In genomic region chr12:102992297-102992696, GRCh38 we compare ENCODE assay signal across 26 cellular contexts. TPM values are rescaled to one million over a fixed set of nuclear protein-coding genes. Genes with fewer than 3 reads are reported as not detected.
DNase-seq lines count a peak whose midpoint lies in the region; ATAC-seq and TF ChIP-seq lines count a peak whose summit lies in the region.
"Had no signal": no experiment of that assay in that cellular context is flagged by ENCODE, and none has a peak within 500 bp of the region (broad histone marks: within the 10 kb centered on the region; RNA-seq: fewer than 3 reads in every experiment).

No MANE protein-coding gene starts in this region.

- no peak overlapping the region for H3K4me3 Mint-ChIP-seq in activated naive CD8-positive, alpha-beta T cell treated with anti-CD3 and anti-CD28 coated beads, Interleukin-2, amount 50 U/mL, for 24 hours
- H3K4me3 Mint-ChIP-seq in activated naive CD8-positive, alpha-beta T cell treated with anti-CD3 and anti-CD28 coated beads for 36 hours = no peak overlapping the region
- H3K4me3 Mint-ChIP-seq: activated CD4-positive, alpha-beta T cell treated with anti-CD3 and anti-CD28 coated beads for 36 hours; CD4-positive, alpha-beta memory T cell had no signal

- peaks cover 9% of the 10 kb centered on the region for H3K4me1 Mint-ChIP-seq in activated naive CD8-positive, alpha-beta T cell treated with anti-CD3 and anti-CD28 coated beads, Interleukin-2, amount 50 U/mL, for 24 hours
- H3K4me1 Mint-ChIP-seq in activated naive CD8-positive, alpha-beta T cell treated with anti-CD3 and anti-CD28 coated beads for 36 hours = no peaks in the 10 kb centered on the region
- H3K4me1 Mint-ChIP-seq: activated CD4-positive, alpha-beta T cell treated with anti-CD3 and anti-CD28 coated beads for 36 hours had no signal

- H3K27ac ChIP-seq in VCaP = no peak overlapping the region
- H3K27ac ChIP-seq: colonic mucosa, heart right ventricle, psoas muscle, vagina had no signal

- ATAC-seq in activated naive CD8-positive, alpha-beta T cell treated with anti-CD3 and anti-CD28 coated beads, Interleukin-2, amount 50 U/mL, for 24 hours = peak; percentile 82
- ATAC-seq in HG02610 (IDR thresholded peaks at IDR 0.05; ENCODE audit: unreplicated experiment) (peak; percentile 74), GM21423 (IDR thresholded peaks at IDR 0.05; ENCODE audit: unreplicated experiment) (no peak), HG03342 (IDR thresholded peaks at IDR 0.05; ENCODE audit: unreplicated experiment) (no peak), GM19035 (IDR thresholded peaks at IDR 0.05; ENCODE audit: unreplicated experiment) (no peak)
- ATAC-seq: activated CD4-positive, alpha-beta T cell treated with anti-CD3 and anti-CD28 coated beads for 36 hours; heart right ventricle; mucosa of descending colon; Panc1; psoas muscle had no signal

- H3K27ac Mint-ChIP-seq in activated naive CD8-positive, alpha-beta T cell treated with anti-CD3 and anti-CD28 coated beads, Interleukin-2, amount 50 U/mL, for 24 hours = no peak overlapping the region
- no peak overlapping the region for H3K27ac Mint-ChIP-seq in activated naive CD8-positive, alpha-beta T cell treated with anti-CD3 and anti-CD28 coated beads for 36 hours
- H3K27ac Mint-ChIP-seq: activated CD4-positive, alpha-beta T cell treated with anti-CD3 and anti-CD28 coated beads for 36 hours; activated T-helper 2 cell treated with anti-CD3 and anti-CD28 coated beads, Interferon-gamma antibody, Interleukin-2, Interleukin-4, amounts not matched to agents 10 μg/mL and 5 μg/mL and 100 μg/mL, durations not matched to agents 14 hours and 24 hours and 36 hours; CD4-positive, alpha-beta memory T cell had no signal

- H3K9me3 Mint-ChIP-seq in activated naive CD8-positive, alpha-beta T cell treated with anti-CD3 and anti-CD28 coated beads, Interleukin-2, amount 50 U/mL, for 24 hours = peaks cover 7% of the 10 kb centered on the region
- no peaks in the 10 kb centered on the region for H3K9me3 Mint-ChIP-seq in activated naive CD8-positive, alpha-beta T cell treated with anti-CD3 and anti-CD28 coated beads for 36 hours
- H3K9me3 Mint-ChIP-seq: activated T-helper 2 cell treated with anti-CD3 and anti-CD28 coated beads, Interferon-gamma antibody, Interleukin-2, Interleukin-4, amounts not matched to agents 10 μg/mL and 5 μg/mL and 100 μg/mL, durations not matched to agents 14 hours and 24 hours and 36 hours had no signal

- H3K36me3 Mint-ChIP-seq in activated naive CD8-positive, alpha-beta T cell treated with anti-CD3 and anti-CD28 coated beads, Interleukin-2, amount 50 U/mL, for 24 hours (ENCODE audit: low read depth) = no peaks in the 10 kb centered on the region
- H3K36me3 Mint-ChIP-seq in activated naive CD8-positive, alpha-beta T cell treated with anti-CD3 and anti-CD28 coated beads for 36 hours = no peaks in the 10 kb centered on the region
- H3K36me3 Mint-ChIP-seq: CD4-positive, alpha-beta memory T cell had no signal

- H3K27me3 Mint-ChIP-seq in activated naive CD8-positive, alpha-beta T cell treated with anti-CD3 and anti-CD28 coated beads, Interleukin-2, amount 50 U/mL, for 24 hours = peaks cover 5% of the 10 kb centered on the region
- H3K27me3 Mint-ChIP-seq in activated naive CD8-positive, alpha-beta T cell treated with anti-CD3 and anti-CD28 coated beads for 36 hours = no peaks in the 10 kb centered on the region
- H3K27me3 Mint-ChIP-seq: activated CD4-positive, alpha-beta T cell treated with anti-CD3 and anti-CD28 coated beads for 36 hours had no signal

- DNase-seq in activated naive CD8-positive, alpha-beta T cell treated with anti-CD3 and anti-CD28 coated beads, Interleukin-2, amount 50 U/mL, for 24 hours = no peak
- DNase-seq in activated naive CD8-positive, alpha-beta T cell treated with anti-CD3 and anti-CD28 coated beads for 36 hours = no peak
- DNase-seq in activated T-cell treated with anti-CD3 and anti-CD28 coated beads for 4 hours = no peak
- DNase-seq: activated CD4-positive, alpha-beta T cell treated with anti-CD3 and anti-CD28 coated beads for 36 hours; CD4-positive, alpha-beta memory T cell; colonic mucosa; HCEC 1CT; heart right ventricle; mucosa of descending colon; NCI-H1048; NCI-H2081 treated with DMSO at 0.1 percent for 48 hours; NCI-H774; psoas muscle; SK-N-SH; small intestine; stimulated activated CD4-positive, alpha-beta T cell treated with anti-CD3 and anti-CD28 coated beads, Interleukin-4, amount 100 ng/mL, for 24 hours had no signal

- TF ChIP-seq CTCF in VCaP (conservative IDR thresholded peaks at IDR 0.05) = 0 out of 2 replicates have a peak, but pooled peaks have one; percentile 23

RNA-seq across cellular contexts. Expression of gene ASCL1, which starts 34.8 kb away (rescaled TPM):
- total RNA-seq in activated naive CD8-positive, alpha-beta T cell treated with anti-CD3 and anti-CD28 coated beads for 36 hours = not detected
- total RNA-seq: activated CD4-positive, alpha-beta T cell treated with anti-CD3 and anti-CD28 coated beads for 36 hours; activated T-helper 2 cell treated with anti-CD3 and anti-CD28 coated beads, Interferon-gamma antibody, Interleukin-2, Interleukin-4, amounts not matched to agents 10 μg/mL and 5 μg/mL and 100 μg/mL, durations not matched to agents 14 hours and 24 hours and 36 hours; CD4-positive, alpha-beta memory T cell; heart right ventricle; HT-29; liver; psoas muscle; vagina had no signal

Comparison
In these comparisons a context has a peak if more than half of its experiments do, and no peak if none do; other contexts are left out.
1. ATAC-seq: peak in activated naive CD8-positive, alpha-beta T cell treated with anti-CD3 and anti-CD28 coated beads, Interleukin-2, amount 50 U/mL, for 24 hours (single experiment) and HG02610 (single experiment); none in GM21423 (single experiment), HG03342 (single experiment) and GM19035 (single experiment).